Comparison of ENCODE assay signal across 8 cellular contexts in genomic region chr18:23703057-23703986, GRCh38. TPM values are rescaled to one million over a fixed set of nuclear protein-coding genes. Genes with fewer than 3 reads are reported as not detected.
DNase-seq lines count a peak whose midpoint lies in the region; ATAC-seq and TF ChIP-seq lines count a peak whose summit lies in the region.

No MANE protein-coding gene starts in this region.

- H3K9ac ChIP-seq in endodermal cell (ENCODE audit: extremely low read depth, low read length, poor library complexity, severe bottlenecking) = no peak overlapping the region

- H3K4me1 Mint-ChIP-seq in endodermal cell = no peaks in the 10 kb centered on the region
- H3K4me1 Mint-ChIP-seq in nephron progenitor cell = no peaks in the 10 kb centered on the region
- H3K4me1 Mint-ChIP-seq in T-helper 2 cell treated with Interferon-gamma antibody and Interleukin-4, amounts not matched to agents 5 μg/mL and 100 μg/mL, for 36 hours (ENCODE audit: low read depth) = no peaks in the 10 kb centered on the region

- H3K27me3 Mint-ChIP-seq in endodermal cell (ENCODE audit: insufficient read depth) (peaks cover 6% of the 10 kb centered on the region), nephron progenitor cell (ENCODE audit: low read depth, poor library complexity) (peaks cover 27% of the 10 kb centered on the region)
- peaks cover 51% of the 10 kb centered on the region for H3K27me3 Mint-ChIP-seq in T-helper 2 cell treated with Interferon-gamma antibody and Interleukin-4, amounts not matched to agents 5 μg/mL and 100 μg/mL, for 36 hours (ENCODE audit: low read depth)

- H3K4me3 Mint-ChIP-seq in endodermal cell (no peak overlapping the region), nephron progenitor cell (no peak overlapping the region)
- H3K4me3 Mint-ChIP-seq in T-helper 2 cell treated with Interferon-gamma antibody and Interleukin-4, amounts not matched to agents 5 μg/mL and 100 μg/mL, for 36 hours = no peak overlapping the region

- no peaks in the 10 kb centered on the region for H3K36me3 ChIP-seq in HEK293 (ENCODE audit: control insufficient read depth in 2 of 2, insufficient read depth in 1 of 2, low read length in 2 of 2)
- no peaks in the 10 kb centered on the region for H3K36me3 ChIP-seq in endodermal cell (ENCODE audit: control insufficient read depth, insufficient read depth, low read length)

- no peak overlapping the region for H3K27ac ChIP-seq in HEK293 (ENCODE audit: extremely low read depth, low read depth, low read length)
- no peak overlapping the region for H3K27ac ChIP-seq in endodermal cell (ENCODE audit: low read depth, low read length)

- no peaks in the 10 kb centered on the region for H3K27me3 ChIP-seq in endodermal cell (ENCODE audit: control insufficient read depth, insufficient read depth, low read length, poor library complexity, severe bottlenecking)

- H3K4me3 ChIP-seq in HEK293 (ENCODE audit: low read depth, low read length) (no peak overlapping the region), endodermal cell (ENCODE audit: low read length) (no peak overlapping the region)

- POLR2A ChIA-PET in HEK293 (lab: Yijun Ruan, JAX) = interaction anchor here (0.6 to 1.8 kb wide), 2 partner anchors 12 to 14 kb away, joined by 5 to 6 read pairs; no protein-coding TSS in a partner anchor

- TF ChIP-seq CTCF in HEK293 (tag by site-specific recombination; IDR thresholded peaks at IDR 0.05) (peak; percentile 65; the same call in 1 of the 2 replicates), endodermal cell (conservative IDR thresholded peaks at IDR 0.05) (peak; percentile 74), nephron progenitor cell (IDR thresholded peaks at IDR 0.05) (peak; percentile 22)

- H3K4me1 ChIP-seq in HEK293 (ENCODE audit: control insufficient read depth, insufficient read depth, low read length) (no peaks in the 10 kb centered on the region), endodermal cell (ENCODE audit: control insufficient read depth, insufficient read depth, low read length) (no peaks in the 10 kb centered on the region)

- DNase-seq in NCI-H2029 (lab: John Stamatoyannopoulos, UW) (peak; percentile 12), NCI-H2029 treated with DMSO at 0.1 percent for 48 hours (lab: John Stamatoyannopoulos, UW) (no peak), OCI-M1 (lab: John Stamatoyannopoulos, UW) (peak; percentile 86), endodermal cell (no peak), nephron progenitor cell (no peak)
- no peak for DNase-seq in T-helper 2 cell treated with Interferon-gamma antibody and Interleukin-4, amounts not matched to agents 5 μg/mL and 100 μg/mL, for 36 hours (ENCODE audit: low spot score)

- peaks cover 4% of the 10 kb centered on the region for H3K9me3 Mint-ChIP-seq in endodermal cell
- H3K9me3 Mint-ChIP-seq in nephron progenitor cell = peaks cover 7% of the 10 kb centered on the region
- H3K9me3 Mint-ChIP-seq in T-helper 2 cell treated with Interferon-gamma antibody and Interleukin-4, amounts not matched to agents 5 μg/mL and 100 μg/mL, for 36 hours = peaks cover 6% of the 10 kb centered on the region

- H3K27ac Mint-ChIP-seq in endodermal cell = no peak overlapping the region
- H3K27ac Mint-ChIP-seq in nephron progenitor cell = no peak overlapping the region
- no peak overlapping the region for H3K27ac Mint-ChIP-seq in T-helper 2 cell treated with Interferon-gamma antibody and Interleukin-4, amounts not matched to agents 5 μg/mL and 100 μg/mL, for 36 hours

- CTCF ChIA-PET in HEK293 (lab: Yijun Ruan, JAX) = interaction anchor here (0.5 to 5.4 kb wide), 63 partner anchors 8 to 904 kb away, joined by 3 to 122 read pairs (median 4); no protein-coding TSS in a partner anchor

- WGBS in endodermal cell (ENCODE audit: insufficient coverage in 1 of 2, insufficient read length in 1 of 2), 2 experiments = 62 to 74% methylated on average over 6 of the region's 6 CpGs

- ATAC-seq in GM21576 (IDR thresholded peaks at IDR 0.05; ENCODE audit: unreplicated experiment) = no peak

- H3K9me3 ChIP-seq in HEK293 (ENCODE audit: control insufficient read depth, insufficient read depth, low read depth, low read length) (no peaks in the 10 kb centered on the region), endodermal cell (ENCODE audit: control insufficient read depth, low read length) (no peaks in the 10 kb centered on the region)

- H3K36me3 Mint-ChIP-seq in endodermal cell (ENCODE audit: low read depth) (no peaks in the 10 kb centered on the region), nephron progenitor cell (ENCODE audit: low read depth) (no peaks in the 10 kb centered on the region)
- H3K36me3 Mint-ChIP-seq in T-helper 2 cell treated with Interferon-gamma antibody and Interleukin-4, amounts not matched to agents 5 μg/mL and 100 μg/mL, for 36 hours (ENCODE audit: low read depth) = no peaks in the 10 kb centered on the region

TF ChIP-seq in HEK293, 187 proteins besides CTCF, POLR2A, EP300 and RAD21:
- no peak for TF ChIP-seq ZNF521 (tag by site-specific recombination; IDR thresholded peaks at IDR 0.05)
- TF ChIP-seq ZNF654 (tag by site-specific recombination; IDR thresholded peaks at IDR 0.05; ENCODE audit: low read depth) = peak; percentile 69

RNA-seq across cellular contexts. Expression of gene LAMA3, which starts 14.1 kb away (rescaled TPM):
- total RNA-seq in endodermal cell = 1 to 10 TPM in 1 of 2 donors, under 1 TPM in 1; 0.58 to 1.3 TPM
- polyA plus RNA-seq in endodermal cell (2013, experiment 1 of 2) = 0.28 TPM
- polyA plus RNA-seq in endodermal cell (2013, experiment 2 of 2) = 0.33 TPM

RNA-seq across cellular contexts. Expression of gene ANKRD29, which starts 40.6 kb away (rescaled TPM):
- under 1 TPM; 0.44 to 0.73 TPM for total RNA-seq in endodermal cell
- 1.2 TPM for polyA plus RNA-seq in endodermal cell (2013, experiment 1 of 2)
- polyA plus RNA-seq in endodermal cell (2013, experiment 2 of 2) = 2.2 TPM

Comparison
In these comparisons a context has a peak if more than half of its experiments do, and no peak if none do; other contexts are left out.
1. DNase-seq: peak in NCI-H2029 (single experiment) and OCI-M1 (single experiment); none in NCI-H2029 treated with DMSO at 0.1 percent for 48 hours (single experiment), endodermal cell (single experiment), nephron progenitor cell (single experiment) and T-helper 2 cell treated with Interferon-gamma antibody and Interleukin-4, amounts not matched to agents 5 μg/mL and 100 μg/mL, for 36 hours (single experiment).
2. CTCF ChIP-seq: peak in every context shown above with its lines; median percentile 74 in endodermal cell; 65 in HEK293; 22 in nephron progenitor cell.